8 cellular contexts compared by ENCODE assay signal in genomic region chr18:70205421-70206397, GRCh38. TPM values are rescaled to one million over a fixed set of nuclear protein-coding genes. Genes with fewer than 3 reads are reported as not detected.
DNase-seq lines count a peak whose midpoint lies in the region; TF ChIP-seq lines count a peak whose summit lies in the region.

Gene RTTN, minus strand, starts transcription at chr18:70205687. Its CDS starts 29 bp downstream, at chr18:70205658.

- H3K4me1 ChIP-seq in HAP-1 = peaks cover 11% of the 10 kb centered on the region; the same call in 1 of the 2 replicates
- peaks cover 32% of the 10 kb centered on the region for H3K4me1 ChIP-seq in MM.1S (ENCODE audit: low read length)
- H3K4me1 ChIP-seq in stomach = peaks cover 6 to 25% (median 18%) of the 10 kb centered on the region in 4 donors

- H3K79me2 ChIP-seq in MM.1S (ENCODE audit: low read length) (peaks cover 29% of the 10 kb centered on the region), neural cell (replicated peaks; ENCODE audit: insufficient read depth, low read length) (peaks cover 6% of the 10 kb centered on the region)

- no peak for TF ChIP-seq POLR2A in stomach (IDR thresholded peaks at IDR 0.05)

- H3K4me3 ChIP-seq in HAP-1 = peak within 1 kb of the TSS; percentile 80
- H3K4me3 ChIP-seq in MM.1S (ENCODE audit: low read length) = peak within 1 kb of the TSS; percentile 89
- peak within 1 kb of the TSS; percentile 92 for H3K4me3 ChIP-seq in neural cell (ENCODE audit: low read length)
- H3K4me3 ChIP-seq in stomach = peak within 1 kb of the TSS; percentile 66 to 92 (median 84)

- peak within 1 kb of the TSS; percentile 96 for H2AFZ ChIP-seq in MM.1S (ENCODE audit: low read length)
- peak within 1 kb of the TSS; percentile 99 for H2AFZ ChIP-seq in neural cell (ENCODE audit: low read depth, low read length)

- no peaks in the 10 kb centered on the region for H3K9me3 ChIP-seq in HAP-1
- H3K9me3 ChIP-seq in MM.1S (replicated peaks; ENCODE audit: insufficient read depth, low read length) = no peaks in the 10 kb centered on the region
- H3K9me3 ChIP-seq in neural cell (ENCODE audit: low read length) = no peaks in the 10 kb centered on the region
- H3K9me3 ChIP-seq in stomach = no peaks in the 10 kb centered on the region

- TF ChIP-seq RAD21 in neural cell (conservative IDR thresholded peaks at IDR 0.05) = peak; percentile 34

- peaks cover 17% of the 10 kb centered on the region for H3K27me3 ChIP-seq in HAP-1 (ENCODE audit: low read depth)
- H3K27me3 ChIP-seq in MM.1S (replicated peaks; ENCODE audit: insufficient read depth, low read length) = no peaks in the 10 kb centered on the region
- H3K27me3 ChIP-seq in neural cell (ENCODE audit: insufficient read depth, low read depth, low read length) = no peaks in the 10 kb centered on the region
- no peaks in the 10 kb centered on the region for H3K27me3 ChIP-seq in stomach

- H3K9ac ChIP-seq in MM.1S (ENCODE audit: low read length) (peak within 1 kb of the TSS; percentile 97), neural cell (ENCODE audit: low read length) (peak within 1 kb of the TSS; percentile 81)

- H3F3A ChIP-seq in MM.1S (ENCODE audit: insufficient read depth, low read length) (peaks cover 10% of the 10 kb centered on the region; the same call in 1 of the 2 replicates), neural cell (ENCODE audit: insufficient read depth, low read length, poor library complexity, severe bottlenecking) (no peaks in the 10 kb centered on the region)

- peak; percentile 65 for TF ChIP-seq EP300 in neural cell (conservative IDR thresholded peaks at IDR 0.05; ENCODE audit: poor library complexity, severe bottlenecking)
- no peak for TF ChIP-seq EP300 in stomach (IDR thresholded peaks at IDR 0.05)

- peak within 1 kb of the TSS; percentile 98 for H3K27ac ChIP-seq in MM.1S (ENCODE audit: low read length)
- peak within 1 kb of the TSS; percentile 90 for H3K27ac ChIP-seq in neural cell (ENCODE audit: low read length)
- H3K27ac ChIP-seq in stomach = peak within 1 kb of the TSS; percentile 94 to 98 (median 97)

- H3K9me2 ChIP-seq in MM.1S (replicated peaks; ENCODE audit: insufficient read depth, low read length) (no peaks in the 10 kb centered on the region), neural cell (ENCODE audit: insufficient read depth, low read length) (no peaks in the 10 kb centered on the region)

- H3K36me3 ChIP-seq in HAP-1 (replicated peaks) (peaks cover 8% of the 10 kb centered on the region), MM.1S (replicated peaks; ENCODE audit: insufficient read depth, low read length) (0 out of 2 replicates have a peak, but pooled peaks cover 3% of the 10 kb centered on the region), neural cell (ENCODE audit: insufficient read depth, low read length) (no peaks in the 10 kb centered on the region), stomach (peaks cover 0 to 5% (median 4%) of the 10 kb centered on the region in 4 donors)

- intact Hi-C loops in stomach (cut with DNase I; ENCODE audit: low total_unique reads) = loop anchor here (5.0 to 10.0 kb wide), 2 partner anchors 89 to 232 kb away; no protein-coding TSS in a partner anchor

- 0 to 1% (median 1%) methylated on average over 65 to 78 of the region's 78 CpGs for WGBS in stomach, 5 donors

- TF ChIP-seq CTCF in MM.1S (IDR thresholded peaks at IDR 0.05; ENCODE audit: low read length) = no peak
- peak; percentile 38 for TF ChIP-seq CTCF in neural cell (IDR thresholded peaks at IDR 0.05; ENCODE audit: poor library complexity, severe bottlenecking)
- no peak for TF ChIP-seq CTCF in stomach (IDR thresholded peaks at IDR 0.05)

- peak within 1 kb of the TSS; percentile 62 for H3K4me2 ChIP-seq in MM.1S (ENCODE audit: low read depth, low read length)
- peak within 1 kb of the TSS; percentile 82 for H3K4me2 ChIP-seq in neural cell (ENCODE audit: low read length)

- in situ Hi-C loops in HAP-1 (cut with MboI; ENCODE audit: low sequenced_read_pairs) = no loop called here

- DNase-seq in ELR (ENCODE audit: low read depth) = peak; percentile 95
- peak; percentile 87 to 93 for DNase-seq in HAP-1 (ENCODE audit: low spot score in 2 of 2)
- DNase-seq in MM.1S = peak; percentile 96
- peak; percentile 69 for DNase-seq in SIG-M5 (lab: John Stamatoyannopoulos, UW)
- DNase-seq in activated gamma-delta T cell (lab: John Stamatoyannopoulos, UW) = peak; percentile 82
- DNase-seq in fibroblast of the conjunctiva (ENCODE audit: low read depth) = peak; percentile 92
- DNase-seq in stomach = peak; percentile 94

- H4K20me1 ChIP-seq in MM.1S (ENCODE audit: insufficient read depth, low read length) = no peaks in the 10 kb centered on the region
- H4K20me1 ChIP-seq in neural cell (ENCODE audit: insufficient read depth) = no peaks in the 10 kb centered on the region

TF ChIP-seq in neural cell, 6 proteins besides CTCF, POLR2A, EP300 and RAD21:
- no peak for TF ChIP-seq EZH2 (IDR thresholded peaks at IDR 0.05; ENCODE audit: borderline replicate concordance, insufficient read depth, low read length, poor library complexity, severe bottlenecking)
- peak; percentile 84 for TF ChIP-seq REST (IDR thresholded peaks at IDR 0.05; ENCODE audit: borderline replicate concordance)
- TF ChIP-seq SMC3 (conservative IDR thresholded peaks at IDR 0.05; ENCODE audit: poor library complexity) = no peak
- peak; percentile 75 for TF ChIP-seq POLR2AphosphoS5 (IDR thresholded peaks at IDR 0.05)
- TF ChIP-seq MXI1 (conservative IDR thresholded peaks at IDR 0.05; ENCODE audit: poor library complexity, severe bottlenecking) = peak; percentile 94
- TF ChIP-seq TAF1 (IDR thresholded peaks at IDR 0.05; ENCODE audit: low read depth) = peak; percentile 49

RNA-seq across cellular contexts. Expression of gene RTTN, which starts in this region (rescaled TPM):
- 19.1 and 24.2 TPM in 2 replicates for polyA plus RNA-seq in neural cell
- polyA minus RNA-seq in neural cell = 39.4 and 47.0 TPM in 2 replicates
- total RNA-seq in stomach = 10 to 100 TPM in 4 of 5 donors, 1 to 10 TPM in 1; 6.4 to 52.1 (median 29.8) TPM
- polyA plus RNA-seq in stomach = 1 to 10 TPM; 2.1 to 2.8 (median 2.4) TPM

Comparison
In these comparisons a context has a peak if more than half of its experiments do, and no peak if none do; other contexts are left out.
1. Peak in every context shown above with its lines: DNase-seq, H3K4me3 ChIP-seq and H3K27ac ChIP-seq.